1 cellular context compared by ENCODE assay signal in genomic region chr7:140752533-140752932, GRCh38.
TF ChIP-seq lines count a peak whose summit lies in the region.

No MANE protein-coding gene starts in this region.

TF ChIP-seq in WTC11, 78 proteins besides CTCF, POLR2A, EP300 and RAD21 (continued from another document):
- TF ChIP-seq AFF4 (CRISPR knock-in tag; IDR thresholded peaks at IDR 0.05; ENCODE audit: borderline replicate concordance) = no peak
- no peak for TF ChIP-seq ESRRA (CRISPR knock-in tag; IDR thresholded peaks at IDR 0.05; ENCODE audit: borderline replicate concordance)
- TF ChIP-seq ATF6 (CRISPR knock-in tag; IDR thresholded peaks at IDR 0.05) = no peak
- no peak for TF ChIP-seq FOXK1 (CRISPR knock-in tag; IDR thresholded peaks at IDR 0.05)
- TF ChIP-seq ATF3 (CRISPR knock-in tag; conservative IDR thresholded peaks at IDR 0.05) = no peak
- TF ChIP-seq TP53 (CRISPR knock-in tag; IDR thresholded peaks at IDR 0.05) = no peak
- TF ChIP-seq ATF2 (CRISPR knock-in tag; IDR thresholded peaks at IDR 0.05; ENCODE audit: borderline replicate concordance, low read depth) = no peak
- TF ChIP-seq CREM (CRISPR knock-in tag; IDR thresholded peaks at IDR 0.05) = no peak
- TF ChIP-seq TCF7 (CRISPR knock-in tag; IDR thresholded peaks at IDR 0.05; ENCODE audit: low read depth) = no peak
- TF ChIP-seq, protein P1, sequence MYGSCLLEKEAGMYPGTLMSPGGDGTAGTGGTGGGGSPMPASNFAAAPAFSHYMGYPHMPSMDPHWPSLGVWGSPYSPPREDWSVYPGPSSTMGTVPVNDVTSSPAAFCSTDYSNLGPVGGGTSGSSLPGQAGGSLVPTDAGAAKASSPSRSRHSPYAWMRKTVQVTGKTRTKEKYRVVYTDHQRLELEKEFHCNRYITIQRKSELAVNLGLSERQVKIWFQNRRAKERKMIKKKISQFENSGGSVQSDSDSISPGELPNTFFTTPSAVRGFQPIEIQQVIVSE (CRISPR knock-in tag; IDR thresholded peaks at IDR 0.05; ENCODE audit: borderline replicate concordance) = no peak
- no peak for TF ChIP-seq ZNF423 (CRISPR knock-in tag; IDR thresholded peaks at IDR 0.05)
- TF ChIP-seq ZNF219 (CRISPR knock-in tag; IDR thresholded peaks at IDR 0.05; ENCODE audit: borderline replicate concordance) = no peak
